Comparison of ENCODE assay signal across 23 cellular contexts in the genomic region with DNA sequence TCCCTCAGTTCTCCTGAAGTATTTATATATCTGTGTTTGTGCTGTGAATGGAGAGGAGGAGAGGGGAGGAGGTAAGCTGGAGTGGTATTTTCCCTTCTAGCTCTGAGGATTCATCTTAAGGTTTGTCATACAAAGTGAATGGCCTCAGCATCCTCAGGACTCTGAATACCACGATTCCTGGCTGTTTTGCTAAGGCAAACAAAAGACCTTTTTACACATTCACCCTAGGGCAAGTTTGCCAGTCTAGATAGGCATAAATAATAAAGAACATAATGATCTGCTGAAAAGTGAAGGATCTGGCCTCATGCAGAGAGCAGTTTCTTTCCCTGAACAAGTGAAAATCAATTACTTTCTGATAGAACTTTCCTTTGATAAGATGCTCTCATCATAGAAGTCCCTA.
A peak's percentile ranks its signal among the peaks of the same experiment; 100 is the strongest.
DNase-seq lines count a peak whose midpoint lies in the region; ATAC-seq, FAIRE-seq and TF ChIP-seq lines count a peak whose summit lies in the region.
"Had no signal": no experiment of that assay in that cellular context is flagged by ENCODE, and none has a peak within 500 bp of the region (broad histone marks: within the 10 kb centered on the region; RNA-seq: fewer than 3 reads in every experiment).

No MANE protein-coding gene starts in this region.

- 0 out of 3 replicates have a peak, but pooled peaks cover 4% of the 10 kb centered on the region for H3K4me1 ChIP-seq in A549
- no peaks in the 10 kb centered on the region for H3K4me1 ChIP-seq in foreskin keratinocyte

- TF ChIP-seq RAD21 in A549 (conservative IDR thresholded peaks at IDR 0.05 in 1 of 2, IDR thresholded peaks at IDR 0.05 in 1 of 2), result no peak

- no peaks in the 10 kb centered on the region; the same call in 2 of the 3 replicates for H3K9me3 ChIP-seq in A549

- no peaks in the 10 kb centered on the region for H3K9me3 Mint-ChIP-seq in stimulated activated naive B cell treated with anti-CD40 and anti-IgM and Interleukin-4, amounts not matched to agents 10 μg/mL and 1 μg/mL and 100 μg/mL, for 72 hours
- H3K9me3 Mint-ChIP-seq: CD4-positive, alpha-beta T cell; T-cell had no signal

- TF ChIP-seq EP300 in A549 (IDR thresholded peaks at IDR 0.05), result no peak

- ATAC-seq in A549, result no peak; a peak in 1 of 6 replicates
- peak; percentile 23 for ATAC-seq in foreskin keratinocyte
- ATAC-seq in HG02981 (IDR thresholded peaks at IDR 0.05; ENCODE audit: unreplicated experiment), result no peak
- no peak for ATAC-seq in stimulated activated naive B cell treated with anti-CD40 and anti-IgM and Interleukin-4, amounts not matched to agents 10 μg/mL and 1 μg/mL and 100 μg/mL, for 72 hours (replicated peaks)
- ATAC-seq: GM12878, SK-N-SH treated with all-trans-retinoic acid at 6 μM for 48 hours, T-cell had no signal

- no peak overlapping the region for H3K4me3 Mint-ChIP-seq in stimulated activated naive B cell treated with anti-CD40 and anti-IgM and Interleukin-4, amounts not matched to agents 10 μg/mL and 1 μg/mL and 100 μg/mL, for 72 hours
- H3K4me3 Mint-ChIP-seq: CD4-positive, alpha-beta T cell; T-cell had no signal

- POLR2A ChIA-PET in A549 (lab: Yijun Ruan, JAX), result no interaction called here

- peak in 1 of 2 experiments; percentile 4 for DNase-seq in A549 (ENCODE audit: low read depth in 1 of 2, low spot score in 1 of 2)
- DNase-seq in M059J (ENCODE audit: low read depth), result peak; percentile 29
- peak; percentile 78 for DNase-seq in NCI-H69 (lab: John Stamatoyannopoulos, UW)
- DNase-seq in foreskin keratinocyte, result no peak
- DNase-seq in SHP77 treated with DMSO at 0.1 percent for 48 hours (lab: John Stamatoyannopoulos, UW), result no peak
- DNase-seq in H4 (ENCODE audit: low spot score), result no peak
- no peak for DNase-seq in stimulated activated naive B cell treated with anti-CD40 and anti-IgM and Interleukin-4, amounts not matched to agents 10 μg/mL and 1 μg/mL and 100 μg/mL, for 72 hours
- DNase-seq: CD4-positive, alpha-beta T cell; DMS53; EL; Kasumi-1; MM.1S; NCI-H1092 treated with DMSO at 0.1 percent for 48 hours; NCI-H187; NCI-H446 treated with DMSO at 0.1 percent for 48 hours; NCI-H774; OCI-M1; SHP77; T-cell had no signal

- no peak for TF ChIP-seq POLR2A in A549 (IDR thresholded peaks at IDR 0.05; ENCODE audit: low read length)

- FAIRE-seq in A549 (lab: Jason Lieb, UNC), result no peak
- FAIRE-seq: GM12878, H54 had no signal

- CTCF ChIA-PET in A549 (lab: Yijun Ruan, JAX), result no interaction called here

- no peaks in the 10 kb centered on the region for H3K27me3 ChIP-seq in foreskin keratinocyte

- H3K27me3 Mint-ChIP-seq in stimulated activated naive B cell treated with anti-CD40 and anti-IgM and Interleukin-4, amounts not matched to agents 10 μg/mL and 1 μg/mL and 100 μg/mL, for 72 hours, result peaks cover 0 to 8% of the 10 kb centered on the region in 2 donors

- H3K36me3 Mint-ChIP-seq in stimulated activated naive B cell treated with anti-CD40 and anti-IgM and Interleukin-4, amounts not matched to agents 10 μg/mL and 1 μg/mL and 100 μg/mL, for 72 hours, result no peaks in the 10 kb centered on the region
- H3K36me3 Mint-ChIP-seq: T-cell had no signal

- no peak overlapping the region for H3K4me3 ChIP-seq in A549
- H3K4me3 ChIP-seq: GM12878 had no signal

- 6% methylated on average over 1 of the region's 1 CpG for WGBS in A549 (ENCODE audit: missing lambda C conversion rate)

- TF ChIP-seq CTCF in A549 (IDR thresholded peaks at IDR 0.05), result no peak
- TF ChIP-seq CTCF in foreskin keratinocyte (conservative IDR thresholded peaks at IDR 0.05), result no peak

- no peak overlapping the region for H3K27ac Mint-ChIP-seq in stimulated activated naive B cell treated with anti-CD40 and anti-IgM and Interleukin-4, amounts not matched to agents 10 μg/mL and 1 μg/mL and 100 μg/mL, for 72 hours
- H3K27ac Mint-ChIP-seq: CD4-positive, alpha-beta T cell; T-cell had no signal

- H3K4me1 Mint-ChIP-seq in stimulated activated naive B cell treated with anti-CD40 and anti-IgM and Interleukin-4, amounts not matched to agents 10 μg/mL and 1 μg/mL and 100 μg/mL, for 72 hours, result no peaks in the 10 kb centered on the region
- H3K4me1 Mint-ChIP-seq: T-cell had no signal

- H3K27ac ChIP-seq in A549 (no peak overlapping the region), foreskin keratinocyte (no peak overlapping the region)

- H3K4me2 ChIP-seq in A549, result peak overlapping the region; percentile 13; the same call in 1 of the 3 replicates

TF ChIP-seq in A549, 52 proteins besides CTCF, POLR2A, EP300 and RAD21:
- TF ChIP-seq RNF2 (IDR thresholded peaks at IDR 0.05; ENCODE audit: borderline replicate concordance, low read depth) (no peak), ZSCAN20 (CRISPR knock-in tag; IDR thresholded peaks at IDR 0.05) (no peak), CBX8 (IDR thresholded peaks at IDR 0.05) (no peak), ZC3H11A (IDR thresholded peaks at IDR 0.05) (no peak)
- TF ChIP-seq, protein P1, sequence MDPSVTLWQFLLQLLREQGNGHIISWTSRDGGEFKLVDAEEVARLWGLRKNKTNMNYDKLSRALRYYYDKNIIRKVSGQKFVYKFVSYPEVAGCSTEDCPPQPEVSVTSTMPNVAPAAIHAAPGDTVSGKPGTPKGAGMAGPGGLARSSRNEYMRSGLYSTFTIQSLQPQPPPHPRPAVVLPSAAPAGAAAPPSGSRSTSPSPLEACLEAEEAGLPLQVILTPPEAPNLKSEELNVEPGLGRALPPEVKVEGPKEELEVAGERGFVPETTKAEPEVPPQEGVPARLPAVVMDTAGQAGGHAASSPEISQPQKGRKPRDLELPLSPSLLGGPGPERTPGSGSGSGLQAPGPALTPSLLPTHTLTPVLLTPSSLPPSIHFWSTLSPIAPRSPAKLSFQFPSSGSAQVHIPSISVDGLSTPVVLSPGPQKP (IDR thresholded peaks at IDR 0.05; ENCODE audit: low read depth, low read length), result no peak

Comparison
In these comparisons a context has a peak if more than half of its experiments do, and no peak if none do; other contexts are left out.
1. DNase-seq: peak in M059J (single experiment) and NCI-H69 (single experiment); none in foreskin keratinocyte (0 of 2), SHP77 treated with DMSO at 0.1 percent for 48 hours (single experiment), H4 (single experiment) and stimulated activated naive B cell treated with anti-CD40 and anti-IgM and Interleukin-4, amounts not matched to agents 10 μg/mL and 1 μg/mL and 100 μg/mL, for 72 hours (single experiment).